9 cellular contexts compared by ENCODE assay signal in the genomic region with DNA sequence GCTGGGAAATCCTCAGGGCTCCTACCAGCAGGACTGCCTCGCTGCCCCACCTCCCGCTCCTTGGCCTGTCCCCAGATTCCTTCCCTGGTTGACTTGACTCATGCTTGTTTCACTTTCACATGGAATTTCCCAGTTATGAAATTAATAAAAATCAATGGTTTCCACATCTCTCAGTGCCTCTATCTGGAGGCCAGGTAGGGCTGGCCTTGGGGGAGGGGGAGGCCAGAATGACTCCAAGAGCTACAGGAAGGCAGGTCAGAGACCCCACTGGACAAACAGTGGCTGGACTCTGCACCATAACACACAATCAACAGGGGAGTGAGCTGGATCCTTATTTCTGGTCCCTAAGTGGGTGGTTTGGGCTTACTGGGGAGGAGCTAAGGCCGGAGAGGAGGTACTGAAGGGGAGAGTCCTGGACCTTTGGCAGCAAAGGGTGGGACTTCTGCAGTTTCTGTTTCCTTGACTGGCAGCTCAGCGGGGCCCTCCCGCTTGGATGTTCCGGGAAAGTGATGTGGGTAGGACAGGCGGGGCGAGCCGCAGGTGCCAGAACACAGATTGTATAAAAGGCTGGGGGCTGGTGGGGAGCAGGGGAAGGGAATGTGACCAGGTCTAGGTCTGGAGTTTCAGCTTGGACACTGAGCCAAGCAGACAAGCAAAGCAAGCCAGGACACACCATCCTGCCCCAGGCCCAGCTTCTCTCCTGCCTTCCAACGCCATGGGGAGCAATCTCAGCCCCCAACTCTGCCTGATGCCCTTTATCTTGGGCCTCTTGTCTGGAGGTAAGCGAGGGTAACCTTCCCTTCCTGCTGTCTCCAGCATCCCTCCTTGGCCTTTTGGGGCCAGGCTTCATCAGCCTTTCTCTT. TPM values are rescaled to one million over a fixed set of nuclear protein-coding genes. Genes with fewer than 3 reads are reported as not detected.
DNase-seq lines count a peak whose midpoint lies in the region; ATAC-seq and TF ChIP-seq lines count a peak whose summit lies in the region.
"Had no signal": no experiment of that assay in that cellular context is flagged by ENCODE, and none has a peak within 500 bp of the region (broad histone marks: within the 10 kb centered on the region; RNA-seq: fewer than 3 reads in every experiment).

A gene (plus strand): TSS at position 589 of the 863 bp plus-strand sequence. CDS start 127 bp downstream, at position 716.

- TF ChIP-seq CTCF in RWPE2 (IDR thresholded peaks at IDR 0.05; ENCODE audit: poor library complexity, severe bottlenecking), result no peak

- no peaks in the 10 kb centered on the region for H3K9me3 ChIP-seq in RWPE2 (ENCODE audit: severe bottlenecking)

- intact Hi-C loops in posterior vena cava (cut with DNase I), result no loop called here

- DNase-seq in CD1c-positive myeloid dendritic cell (ENCODE audit: extremely low spot score) (peak; percentile 76), RWPE2 (ENCODE audit: low spot score) (no peak), fibroblast of peridontal ligament (ENCODE audit: extremely low read depth) (peak; percentile 90), posterior vena cava (ENCODE audit: low spot score) (peak; percentile 95), AML-193 (lab: John Stamatoyannopoulos, UW) (no peak)
- DNase-seq in activated CD8-positive, alpha-beta memory T cell treated with anti-CD3 and anti-CD28 coated beads, Interleukin-2, amount 50 U/mL, for 48 hours, result no peak
- DNase-seq in activated T-cell treated with anti-CD3 and anti-CD28 coated beads, Interleukin-2, amount 50 U/mL, for 48 hours, result no peak

- H3K4me1 ChIP-seq in RWPE2 (ENCODE audit: insufficient read depth, poor library complexity, severe bottlenecking), result peaks cover 10% of the 10 kb centered on the region

- no peaks in the 10 kb centered on the region for H3K27me3 ChIP-seq in RWPE2 (ENCODE audit: insufficient read depth, poor library complexity, severe bottlenecking)

- H3K4me3 ChIP-seq in RWPE2 (ENCODE audit: severe bottlenecking), result no peak within 1 kb of the TSS

- no peaks in the 10 kb centered on the region for H3K36me3 ChIP-seq in RWPE2 (ENCODE audit: low read depth)

- H3K27ac ChIP-seq in RWPE2 (ENCODE audit: poor library complexity, severe bottlenecking), result peak within 1 kb of the TSS; percentile 32

- ATAC-seq in RWPE2 (ENCODE audit: low read depth), result peak; percentile 74
- no peak for ATAC-seq in HG03097 (IDR thresholded peaks at IDR 0.05; ENCODE audit: low FRiP score, unreplicated experiment)
- ATAC-seq: naive thymus-derived CD8-positive, alpha-beta T cell had no signal

RNA-seq across cellular contexts. Expression of the gene that starts here (rescaled TPM):
- 10 to 100 TPM; 35.8 to 83.3 TPM for total RNA-seq in posterior vena cava

Comparison
In these comparisons a context has a peak if more than half of its experiments do, and no peak if none do; other contexts are left out.
1. DNase-seq: peak in CD1c-positive myeloid dendritic cell (single experiment), fibroblast of peridontal ligament (single experiment) and posterior vena cava (single experiment); none in RWPE2 (single experiment), AML-193 (0 of 2), activated CD8-positive, alpha-beta memory T cell treated with anti-CD3 and anti-CD28 coated beads, Interleukin-2, amount 50 U/mL, for 48 hours (single experiment) and activated T-cell treated with anti-CD3 and anti-CD28 coated beads, Interleukin-2, amount 50 U/mL, for 48 hours (0 of 2).